In genomic region chr5:130011986-130012385, GRCh38 we compare ENCODE assay signal across 8 cellular contexts.
"Had no signal": no experiment of that assay in that cellular context is flagged by ENCODE, and none has a peak within 500 bp of the region (broad histone marks: within the 10 kb centered on the region; RNA-seq: fewer than 3 reads in every experiment).

No MANE protein-coding gene starts in this region.

- DNase-seq: GDM1, GF-D8 had no signal

- ATAC-seq: GM12878 had no signal

- FAIRE-seq: G401.6, GM12878, GM12891, GM12892, GM18507, GM19239 had no signal

- H3K4me3 ChIP-seq: GM12878 had no signal
